8 cellular contexts compared by ENCODE assay signal in the genomic region with DNA sequence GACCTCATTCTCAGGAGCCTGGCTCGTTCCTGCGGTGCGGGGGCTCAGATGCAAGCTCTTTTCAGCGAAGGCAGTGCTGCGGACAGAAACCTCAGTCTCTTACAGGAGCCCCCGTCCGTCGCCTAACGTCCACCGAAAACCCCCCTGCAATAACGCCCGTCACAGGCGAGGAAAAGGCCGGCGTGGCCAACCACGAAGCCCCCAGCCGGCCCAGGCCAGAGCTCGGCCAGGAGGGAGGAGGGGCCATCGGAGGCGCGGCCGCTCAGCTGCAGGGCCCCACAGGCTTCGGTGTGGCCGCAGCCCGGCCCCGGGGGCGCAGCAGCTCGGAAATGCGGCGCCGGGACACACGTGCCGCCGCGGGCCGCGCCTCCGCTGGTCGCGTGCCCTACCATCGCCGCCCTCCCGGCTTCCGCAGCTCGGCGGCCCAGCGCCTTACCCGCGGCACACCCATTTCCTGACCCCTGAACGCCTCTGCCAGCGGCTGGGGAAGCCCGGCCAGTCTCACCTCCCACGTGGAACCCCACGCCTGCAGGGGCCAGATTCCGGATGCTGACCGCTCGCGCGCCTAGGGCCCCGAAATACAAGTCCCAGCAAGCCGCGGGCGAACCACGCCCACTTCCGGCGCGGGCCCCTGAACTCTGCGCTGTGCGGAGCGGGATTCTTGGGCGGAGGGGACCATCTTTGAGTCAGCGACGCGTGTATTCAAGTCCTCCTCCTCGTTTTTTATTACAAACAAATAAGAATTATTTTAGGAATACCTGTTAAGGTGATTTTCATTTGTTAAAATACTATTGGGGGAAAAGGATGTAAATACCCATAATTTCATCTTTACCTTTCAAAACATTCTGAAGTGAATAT. TPM values are rescaled to one million over a fixed set of nuclear protein-coding genes. Genes with fewer than 3 reads are reported as not detected.
DNase-seq lines count a peak whose midpoint lies in the region; ATAC-seq and TF ChIP-seq lines count a peak whose summit lies in the region.

A gene (minus strand): TSS at position 582 of the 858 bp plus-strand sequence. CDS start 16,537 bp downstream, outside the sequence.

- TF ChIP-seq CTCF in 22Rv1 (IDR thresholded peaks at IDR 0.05) (no peak), esophagus squamous epithelium (IDR thresholded peaks at IDR 0.05) (peak in 1 of 6 experiments; percentile 5)

- no peak for TF ChIP-seq POLR2A in esophagus squamous epithelium (IDR thresholded peaks at IDR 0.05)

- intact Hi-C loops in esophagus squamous epithelium (cut with DNase I) = no loop called here

- ATAC-seq in GM18520 (IDR thresholded peaks at IDR 0.05; ENCODE audit: unreplicated experiment) (peak; percentile 86), HG03095 (IDR thresholded peaks at IDR 0.05; ENCODE audit: unreplicated experiment) (peak; percentile 96)

- 5% methylated on average over 4 to 29 of the region's 75 CpGs for WGBS in esophagus squamous epithelium, 2 donors

- DNase-seq in NOMO-1 (lab: John Stamatoyannopoulos, UW; ENCODE audit: unreplicated experiment in 2 of 2) (peak; percentile 29 to 53), esophagus squamous epithelium (lab: John Stamatoyannopoulos, UW) (peak; percentile 56)
- peak; percentile 88 for DNase-seq in activated T-cell treated with anti-CD3 and anti-CD28 coated beads, Interleukin-2, amount 50 U/mL, for 48 hours
- DNase-seq in stimulated activated CD8-positive, alpha-beta memory T cell treated with anti-CD3 and anti-CD28 coated beads, Interleukin-4, amount 100 ng/mL, for 48 hours = peak; percentile 90

- H3K36me3 ChIP-seq in esophagus squamous epithelium = no peaks in the 10 kb centered on the region
- peaks cover 0 to 4% of the 10 kb centered on the region in 2 donors for H3K36me3 ChIP-seq in muscle layer of duodenum (ENCODE audit: control insufficient read depth in 1 of 2, insufficient read depth in 2 of 2, low read length in 2 of 2)

- H3K4me1 ChIP-seq in esophagus squamous epithelium = peaks cover 4 to 24% (median 7%) of the 10 kb centered on the region in 3 donors
- H3K4me1 ChIP-seq in muscle layer of duodenum (ENCODE audit: control insufficient read depth in 1 of 2, insufficient read depth in 2 of 2, low read length in 2 of 2) = no peaks in the 10 kb centered on the region

- H3K27ac ChIP-seq in 22Rv1 (0 out of 2 replicates have a peak within 1 kb of the TSS, but pooled peaks have one; percentile 20), esophagus squamous epithelium (peak within 1 kb of the TSS; percentile 26 to 81 (median 66)), muscle layer of duodenum (ENCODE audit: low read length) (peak within 1 kb of the TSS; percentile 47)

- peak within 1 kb of the TSS; percentile 45 to 86 (median 59) for H3K4me3 ChIP-seq in esophagus squamous epithelium
- H3K4me3 ChIP-seq in muscle layer of duodenum (ENCODE audit: low read depth in 1 of 2, low read length in 2 of 2) = peak within 1 kb of the TSS; percentile 70 to 83

- H3K27me3 ChIP-seq in esophagus squamous epithelium = peaks cover 0 to 19% (median 0%) of the 10 kb centered on the region in 4 donors
- no peaks in the 10 kb centered on the region for H3K27me3 ChIP-seq in muscle layer of duodenum (ENCODE audit: low read depth, low read length)

- H3K9me3 ChIP-seq in esophagus squamous epithelium (no peaks in the 10 kb centered on the region), muscle layer of duodenum (ENCODE audit: control insufficient read depth in 1 of 2, low read length in 2 of 2) (no peaks in the 10 kb centered on the region)

RNA-seq across cellular contexts. Expression of the gene that starts here (rescaled TPM):
- 1 to 10 TPM in 2 of 4 donors, under 1 TPM in 2; 0.11 to 2.8 (median 1.2) TPM for total RNA-seq in esophagus squamous epithelium

Comparison
In these comparisons a context has a peak if more than half of its experiments do, and no peak if none do; other contexts are left out.
1. Peak in every context shown above with its lines: DNase-seq, ATAC-seq, H3K4me3 ChIP-seq and H3K27ac ChIP-seq.